Comparison of ENCODE assay signal across 8 cellular contexts in the genomic region with DNA sequence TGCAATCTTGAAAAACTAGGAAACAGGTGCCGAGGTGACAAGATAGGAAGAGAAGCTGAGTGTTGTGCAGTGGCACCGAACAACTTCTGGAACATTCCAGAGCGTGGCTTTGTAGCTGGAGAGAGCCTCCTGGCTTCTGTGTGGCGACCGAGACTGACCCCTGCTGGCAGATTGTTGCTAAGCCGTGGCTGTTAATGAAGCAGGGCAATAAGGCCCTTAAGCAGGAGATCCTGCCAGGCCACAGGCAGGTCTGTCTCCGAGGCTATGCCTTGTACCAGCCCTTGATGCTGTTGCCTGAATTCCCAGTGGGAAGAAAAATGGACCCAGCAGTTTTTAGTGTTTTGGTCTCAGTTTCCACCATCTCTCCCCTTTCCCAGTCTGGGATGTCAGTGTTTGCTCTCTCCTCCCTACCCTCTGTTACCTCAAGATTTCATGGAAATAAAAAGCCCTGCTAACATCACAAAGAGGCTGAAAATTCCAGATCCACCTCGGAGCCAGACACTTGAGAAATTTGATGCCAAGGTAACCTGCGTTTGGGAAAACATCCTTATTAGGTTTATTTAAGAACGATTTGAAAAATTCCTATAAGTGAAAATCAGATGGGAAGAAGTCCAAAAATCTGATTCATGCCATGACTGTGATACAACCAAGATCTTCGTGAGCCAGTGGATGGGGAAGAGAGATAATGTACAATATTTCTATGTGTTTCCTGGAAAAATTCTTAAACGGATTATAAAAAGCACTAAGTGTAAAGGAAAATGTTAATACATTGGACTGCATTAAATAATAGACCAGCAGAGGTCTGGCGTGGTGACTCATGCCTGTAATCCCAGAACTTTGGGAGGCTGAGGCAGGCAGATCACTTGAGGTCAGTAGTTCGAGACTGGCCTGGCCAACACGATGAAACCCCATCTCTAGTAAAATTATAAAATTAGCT.
DNase-seq lines count a peak whose midpoint lies in the region; ATAC-seq lines count a peak whose summit lies in the region.

No MANE protein-coding gene starts in this region.

- DNase-seq in G401 (ENCODE audit: low spot score), result peak; percentile 49
- peak; percentile 55 for DNase-seq in H7
- DNase-seq in NCI-H1092 treated with DMSO at 0.1 percent for 48 hours (lab: John Stamatoyannopoulos, UW), result peak; percentile 84
- peak; percentile 44 to 68 (median 60) for DNase-seq in activated CD4-positive, CD25-positive, alpha-beta regulatory T cell (lab: John Stamatoyannopoulos, UW)
- DNase-seq in caudate nucleus (lab: John Stamatoyannopoulos, UW), result peak in 55 of 61 donors; percentile 6 to 86 (median 57)
- peak; percentile 82 for DNase-seq in kidney glomerular epithelial cell (lab: John Stamatoyannopoulos, UW)
- peak; percentile 85 for DNase-seq in stimulated activated CD4-positive, alpha-beta T cell treated with anti-CD3 and anti-CD28 coated beads, Interleukin-4, amount 100 ng/mL, for 1 hour

- no peak overlapping the region for H3K27ac ChIP-seq in caudate nucleus (ENCODE audit: low read depth, low read length)

- no peak overlapping the region for H3K4me3 ChIP-seq in H7 (ENCODE audit: insufficient read depth, low read depth, low read length)

- in situ Hi-C loops in G401 (cut with HindIII; ENCODE audit: low sequenced_read_pairs), result no loop called here

- no peaks in the 10 kb centered on the region for H3K36me3 ChIP-seq in H7 (replicated peaks; ENCODE audit: control insufficient read depth, insufficient read depth, low read length)

- no peak for ATAC-seq in HG03196 (IDR thresholded peaks at IDR 0.05; ENCODE audit: unreplicated experiment)

- no peaks in the 10 kb centered on the region for H3K27me3 ChIP-seq in H7 (ENCODE audit: control insufficient read depth, insufficient read depth, low read length)
